Comparison of ENCODE assay signal across 16 cellular contexts in genomic region chr10:33152146-33152545, GRCh38.
"Had no signal": no experiment of that assay in that cellular context is flagged by ENCODE, and none has a peak within 500 bp of the region (broad histone marks: within the 10 kb centered on the region; RNA-seq: fewer than 3 reads in every experiment).

No MANE protein-coding gene starts in this region.

- H3K27ac ChIP-seq: gastroesophageal sphincter, psoas muscle had no signal

- H3K4me1 ChIP-seq: psoas muscle had no signal

- H3K4me3 Mint-ChIP-seq: activated naive CD8-positive, alpha-beta T cell treated with anti-CD3 and anti-CD28 coated beads, Interleukin-2, amount 50 U/mL, for 24 hours; natural killer cell treated with Interleukin-12 subunit alpha and Interleukin-12 subunit beta and Interleukin-15 and Interleukin-18, amount 100 ng/mL, for 72 hours; type B pancreatic cell had no signal

- H3K36me3 Mint-ChIP-seq: natural killer cell treated with Interleukin-12 subunit alpha and Interleukin-12 subunit beta and Interleukin-15 and Interleukin-18, amount 100 ng/mL, for 72 hours; type B pancreatic cell had no signal

- H3K9me3 Mint-ChIP-seq: natural killer cell treated with Interleukin-12 subunit alpha and Interleukin-12 subunit beta and Interleukin-15 and Interleukin-18, amount 100 ng/mL, for 72 hours had no signal

- H3K4me3 ChIP-seq: gastroesophageal sphincter, psoas muscle had no signal

- ATAC-seq: activated naive CD8-positive, alpha-beta T cell treated with anti-CD3 and anti-CD28 coated beads, Interleukin-2, amount 50 U/mL, for 24 hours; gastroesophageal sphincter; natural killer cell treated with Interleukin-12 subunit alpha and Interleukin-12 subunit beta and Interleukin-15 and Interleukin-18, amount 100 ng/mL, for 72 hours; psoas muscle had no signal

- H3K9me3 ChIP-seq: gastroesophageal sphincter, psoas muscle had no signal

- H3K27ac Mint-ChIP-seq: activated naive CD8-positive, alpha-beta T cell treated with anti-CD3 and anti-CD28 coated beads, Interleukin-2, amount 50 U/mL, for 24 hours; type B pancreatic cell had no signal

- DNase-seq: activated CD4-positive, alpha-beta T cell treated with anti-CD3 and anti-CD28 coated beads, Interleukin-2, amount 50 U/mL, for 48 hours; activated CD4-positive, CD25-positive, alpha-beta regulatory T cell treated with anti-CD3 and anti-CD28 coated beads, Interleukin-2, amount 50 U/mL, for 72 hours; activated CD8-positive, alpha-beta memory T cell treated with anti-CD3 and anti-CD28 coated beads, Interleukin-2, amount 50 U/mL, for 4 hours; activated naive CD4-positive, alpha-beta T cell; activated naive CD8-positive, alpha-beta T cell treated with anti-CD3 and anti-CD28 coated beads, Interleukin-2, amount 50 U/mL, for 24 hours; caudate nucleus; cortex of kidney; effector CD8-positive, alpha-beta T cell; hypothalamus; nucleus accumbens; psoas muscle; stimulated activated CD4-positive, alpha-beta T cell treated with anti-CD3 and anti-CD28 coated beads, Interleukin-12 subunit alpha, Interleukin-12 subunit beta, amount 100 ng/mL, for 4 hours; stimulated activated naive CD4-positive, alpha-beta T cell treated with Interleukin-2 at 50 U/mL for 16 hours had no signal

- H3K36me3 ChIP-seq: gastroesophageal sphincter had no signal

- H3K27me3 Mint-ChIP-seq: activated naive CD8-positive, alpha-beta T cell treated with anti-CD3 and anti-CD28 coated beads, Interleukin-2, amount 50 U/mL, for 24 hours; natural killer cell treated with Interleukin-12 subunit alpha and Interleukin-12 subunit beta and Interleukin-15 and Interleukin-18, amount 100 ng/mL, for 72 hours; type B pancreatic cell had no signal

- H3K27me3 ChIP-seq: gastroesophageal sphincter had no signal
